Comparison of ENCODE assay signal across 1 cellular context in genomic region chr9:111898331-111899096, GRCh38.
TF ChIP-seq lines count a peak whose summit lies in the region.

No MANE protein-coding gene starts in this region.

TF ChIP-seq in SK-N-SH, 30 proteins besides CTCF, POLR2A, EP300 and RAD21 (continued from another document):
- TF ChIP-seq MAX (IDR thresholded peaks at IDR 0.05; ENCODE audit: low read depth) (no peak), REST (IDR thresholded peaks at IDR 0.05; ENCODE audit: low read depth, low read length) (no peak), NRF1 (IDR thresholded peaks at IDR 0.05; ENCODE audit: low read depth, low read length) (no peak), CHD2 (IDR thresholded peaks at IDR 0.05; ENCODE audit: low read length, partially characterized antibody) (no peak), GATA2 (CRISPR knock-in tag; IDR thresholded peaks at IDR 0.05) (no peak), FOXM1 (IDR thresholded peaks at IDR 0.05; ENCODE audit: low read depth) (no peak), RFX5 (IDR thresholded peaks at IDR 0.05; ENCODE audit: low read length) (no peak)
